In the genomic region with DNA sequence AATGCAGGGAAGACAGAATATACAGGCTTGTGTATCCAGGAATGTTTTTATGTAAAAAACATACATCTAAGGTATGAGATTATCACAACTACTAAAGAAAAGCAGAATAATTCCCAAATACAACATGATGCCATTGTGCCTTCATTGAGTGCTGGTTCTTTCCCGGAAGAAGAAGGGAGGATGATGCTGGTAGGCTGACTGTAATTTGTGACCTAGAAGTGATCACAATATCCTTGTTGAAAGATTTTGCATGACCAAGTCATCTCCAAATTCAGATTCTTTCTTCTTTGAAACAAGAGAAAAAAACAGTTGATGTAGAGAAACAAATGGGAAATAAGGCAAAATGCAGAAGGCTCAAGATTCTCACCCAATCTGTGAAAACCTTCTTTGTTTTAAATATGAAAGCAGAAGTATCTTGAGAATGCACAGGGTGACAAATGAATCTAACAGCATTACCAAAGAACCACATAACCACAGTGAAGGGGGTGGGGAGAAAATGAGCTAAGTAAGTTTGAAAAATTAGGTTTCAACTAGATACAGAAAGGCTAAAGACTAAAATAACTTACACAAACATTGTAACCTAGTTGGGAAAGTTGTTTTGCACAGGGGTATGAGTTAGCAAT, we compare ENCODE assay signal across 2 cellular contexts.
TF ChIP-seq lines count a peak whose summit lies in the region.

No MANE protein-coding gene starts in this region.

TF ChIP-seq in GM12891, 5 proteins besides CTCF, POLR2A, EP300 and RAD21 (continued from another document):
- TF ChIP-seq SPI1 (IDR thresholded peaks at IDR 0.05; ENCODE audit: low read depth, low read length) (peak; percentile 21; the same call in 1 of the 2 replicates), TAF1 (IDR thresholded peaks at IDR 0.05; ENCODE audit: low read depth, low read length) (no peak)
TF ChIP-seq in GM12891: peak in this region for 2.

TF ChIP-seq in K562, 482 proteins besides CTCF, POLR2A, EP300 and RAD21:
- TF ChIP-seq, protein P1, sequence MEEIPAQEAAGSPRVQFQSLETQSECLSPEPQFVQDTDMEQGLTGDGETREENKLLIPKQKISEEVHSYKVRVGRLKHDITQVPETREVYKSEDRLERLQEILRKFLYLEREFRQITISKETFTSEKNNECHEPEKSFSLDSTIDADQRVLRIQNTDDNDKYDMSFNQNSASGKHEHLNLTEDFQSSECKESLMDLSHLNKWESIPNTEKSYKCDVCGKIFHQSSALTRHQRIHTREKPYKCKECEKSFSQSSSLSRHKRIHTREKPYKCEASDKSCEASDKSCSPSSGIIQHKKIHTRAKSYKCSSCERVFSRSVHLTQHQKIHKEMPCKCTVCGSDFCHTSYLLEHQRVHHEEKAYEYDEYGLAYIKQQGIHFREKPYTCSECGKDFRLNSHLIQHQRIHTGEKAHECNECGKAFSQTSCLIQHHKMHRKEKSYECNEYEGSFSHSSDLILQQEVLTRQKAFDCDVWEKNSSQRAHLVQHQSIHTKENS (CRISPR knock-in tag; IDR thresholded peaks at IDR 0.05), result no peak
- TF ChIP-seq HIVEP1 (CRISPR knock-in tag; IDR thresholded peaks at IDR 0.05), result no peak
- TF ChIP-seq, protein P2, sequence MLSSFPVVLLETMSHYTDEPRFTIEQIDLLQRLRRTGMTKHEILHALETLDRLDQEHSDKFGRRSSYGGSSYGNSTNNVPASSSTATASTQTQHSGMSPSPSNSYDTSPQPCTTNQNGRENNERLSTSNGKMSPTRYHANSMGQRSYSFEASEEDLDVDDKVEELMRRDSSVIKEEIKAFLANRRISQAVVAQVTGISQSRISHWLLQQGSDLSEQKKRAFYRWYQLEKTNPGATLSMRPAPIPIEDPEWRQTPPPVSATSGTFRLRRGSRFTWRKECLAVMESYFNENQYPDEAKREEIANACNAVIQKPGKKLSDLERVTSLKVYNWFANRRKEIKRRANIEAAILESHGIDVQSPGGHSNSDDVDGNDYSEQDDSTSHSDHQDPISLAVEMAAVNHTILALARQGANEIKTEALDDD (IDR thresholded peaks at IDR 0.05), result 0 out of 2 replicates have a peak, but pooled peaks have one; percentile 14
